ENCODE assay signal across 8 cellular contexts in genomic region chr16:2429037-2429770, GRCh38. TPM values are rescaled to one million over a fixed set of nuclear protein-coding genes. Genes with fewer than 3 reads are reported as not detected.
DNase-seq lines count a peak whose midpoint lies in the region; TF ChIP-seq lines count a peak whose summit lies in the region.

Gene CCNF, plus strand, starts transcription at chr16:2429447. Its CDS starts 35 bp downstream, at chr16:2429482.

- WGBS in SK-N-SH (ENCODE audit: low lambda C conversion rate), result 2% methylated on average over 16 of the region's 102 CpGs

- peak; percentile 99 for DNase-seq in GM06990 (ENCODE audit: extremely low read depth, insufficient read length)
- DNase-seq in HFFc6, result peak; percentile 91
- peak; percentile 95 for DNase-seq in NB4 (ENCODE audit: low read depth)
- DNase-seq in SK-N-SH, result peak; percentile 100
- no peak for DNase-seq in glomerular endothelial cell (ENCODE audit: extremely low read depth, low read depth, low spot score)
- DNase-seq in occipital lobe (lab: John Stamatoyannopoulos, UW), result peak; percentile 96

- TF ChIP-seq RAD21 in SK-N-SH (IDR thresholded peaks at IDR 0.05; ENCODE audit: low read length), result no peak

- peak within 1 kb of the TSS; percentile 89 for H3K27ac Mint-ChIP-seq in HFFc6
- H3K27ac Mint-ChIP-seq in activated naive CD4-positive, alpha-beta T cell treated with anti-CD3 and anti-CD28 coated beads, Interleukin-2, amount 50 U/mL, for 24 hours, result peak within 1 kb of the TSS; percentile 84

- H3K9me2 ChIP-seq in SK-N-SH, result no peaks in the 10 kb centered on the region

- peaks cover 49% of the 10 kb centered on the region for H3K79me2 ChIP-seq in SK-N-SH (ENCODE audit: insufficient read depth)

- peak within 1 kb of the TSS; percentile 90 for H3K4me2 ChIP-seq in SK-N-SH

- peak within 1 kb of the TSS; percentile 96 for H2AFZ ChIP-seq in SK-N-SH (ENCODE audit: low read depth)

- CTCF ChIA-PET in SK-N-SH (lab: Yijun Ruan, JAX), result interaction anchor here (0.6 to 3.2 kb wide), 23 partner anchors 11 to 234 kb away, joined by 3 to 45 read pairs (median 5); partner anchors contain the start of genes ABCA3 and ATP6V0C

- H3K4me1 ChIP-seq in SK-N-SH (ENCODE audit: control insufficient read depth in 1 of 2, insufficient read depth in 2 of 2, low read depth in 1 of 2, low read length in 1 of 2), result peaks cover 10 to 31% of the 10 kb centered on the region in 2 experiments

- peak within 1 kb of the TSS; percentile 88 for H3K9ac ChIP-seq in SK-N-SH

- H3K4me3 Mint-ChIP-seq in HFFc6, result peak within 1 kb of the TSS; percentile 94
- H3K4me3 Mint-ChIP-seq in activated naive CD4-positive, alpha-beta T cell treated with anti-CD3 and anti-CD28 coated beads, Interleukin-2, amount 50 U/mL, for 24 hours, result peak within 1 kb of the TSS; percentile 93

- TF ChIP-seq CTCF in GM06990 (IDR thresholded peaks at IDR 0.05; ENCODE audit: insufficient read depth, low read length, poor library complexity, severe bottlenecking), result no peak
- TF ChIP-seq CTCF in HFFc6 (IDR thresholded peaks at IDR 0.05), result no peak
- no peak for TF ChIP-seq CTCF in NB4 (IDR thresholded peaks at IDR 0.05; ENCODE audit: low read depth, low read length)
- peak; percentile 8; the same call in 1 of the 2 replicates for TF ChIP-seq CTCF in SK-N-SH (IDR thresholded peaks at IDR 0.05)

- H3K4me3 ChIP-seq in GM06990 (replicated peaks; ENCODE audit: low read depth, low read length) (peak within 1 kb of the TSS; percentile 83), NB4 (ENCODE audit: low read depth, low read length) (peak within 1 kb of the TSS; percentile 90), SK-N-SH (ENCODE audit: low read depth in 2 of 2, low read length in 1 of 2) (peak within 1 kb of the TSS; percentile 89 to 94)

- H3K36me3 Mint-ChIP-seq in HFFc6 (ENCODE audit: low read depth), result peaks cover 18% of the 10 kb centered on the region; the same call in 1 of the 2 replicates
- no peaks in the 10 kb centered on the region for H3K36me3 Mint-ChIP-seq in activated naive CD4-positive, alpha-beta T cell treated with anti-CD3 and anti-CD28 coated beads, Interleukin-2, amount 50 U/mL, for 24 hours

- peak; percentile 73 for TF ChIP-seq POLR2A in NB4 (IDR thresholded peaks at IDR 0.05; ENCODE audit: extremely low read depth, insufficient read length)

- H3K4me1 Mint-ChIP-seq in HFFc6 (ENCODE audit: low read depth), result peaks cover 31% of the 10 kb centered on the region
- peaks cover 17% of the 10 kb centered on the region for H3K4me1 Mint-ChIP-seq in activated naive CD4-positive, alpha-beta T cell treated with anti-CD3 and anti-CD28 coated beads, Interleukin-2, amount 50 U/mL, for 24 hours

- no peaks in the 10 kb centered on the region for H3F3A ChIP-seq in SK-N-SH (replicated peaks; ENCODE audit: insufficient read depth)

- no peaks in the 10 kb centered on the region for H3K9me3 ChIP-seq in SK-N-SH

- no peaks in the 10 kb centered on the region for H3K9me3 Mint-ChIP-seq in HFFc6
- H3K9me3 Mint-ChIP-seq in activated naive CD4-positive, alpha-beta T cell treated with anti-CD3 and anti-CD28 coated beads, Interleukin-2, amount 50 U/mL, for 24 hours, result no peaks in the 10 kb centered on the region

- H3K27me3 Mint-ChIP-seq in HFFc6 (ENCODE audit: insufficient read depth), result peaks cover 1% of the 10 kb centered on the region
- H3K27me3 Mint-ChIP-seq in activated naive CD4-positive, alpha-beta T cell treated with anti-CD3 and anti-CD28 coated beads, Interleukin-2, amount 50 U/mL, for 24 hours, result no peaks in the 10 kb centered on the region

- peak within 1 kb of the TSS; percentile 13 to 86; a peak in 3 of 4 replicates for H3K27ac ChIP-seq in SK-N-SH (ENCODE audit: low read depth in 2 of 2, low read length in 1 of 2)
- H3K27ac ChIP-seq in temporal lobe (ENCODE audit: low read depth, low read length), result peak within 1 kb of the TSS; percentile 7

- H3K27me3 ChIP-seq in GM06990 (replicated peaks; ENCODE audit: control insufficient read depth, insufficient read depth, low read length), result no peaks in the 10 kb centered on the region
- no peaks in the 10 kb centered on the region for H3K27me3 ChIP-seq in SK-N-SH (ENCODE audit: insufficient read depth)

- POLR2A ChIA-PET in SK-N-SH (lab: Yijun Ruan, JAX), result interaction anchor here (1.4 to 2.1 kb wide), 3 partner anchors 54 to 89 kb away, joined by 3 to 7 read pairs (median 7); partner anchors contain the start of gene ABCA3

- TF ChIP-seq EP300 in SK-N-SH (IDR thresholded peaks at IDR 0.05; ENCODE audit: borderline replicate concordance in 1 of 2, low read depth in 1 of 2, low read length in 1 of 2), result no peak

- H3K36me3 ChIP-seq in GM06990 (ENCODE audit: control insufficient read depth, insufficient read depth, low read length) (peaks cover 8% of the 10 kb centered on the region), SK-N-SH (replicated peaks in 1 of 2; ENCODE audit: control insufficient read depth in 1 of 2, insufficient read depth in 2 of 2, low read length in 1 of 2) (peaks cover 11 to 12% of the 10 kb centered on the region in 2 experiments)

- H4K20me1 ChIP-seq in SK-N-SH (ENCODE audit: insufficient read depth), result peaks cover 12% of the 10 kb centered on the region; the same call in 1 of the 2 replicates

TF ChIP-seq in SK-N-SH, 30 proteins besides CTCF, POLR2A, EP300 and RAD21 (continues in another document):
- peak; percentile 57 for TF ChIP-seq TAF1 (IDR thresholded peaks at IDR 0.05; ENCODE audit: borderline replicate concordance, low read depth, low read length)
- TF ChIP-seq GATA2 (CRISPR knock-in tag; IDR thresholded peaks at IDR 0.05), result no peak
- no peak for TF ChIP-seq TEAD4 (IDR thresholded peaks at IDR 0.05; ENCODE audit: borderline replicate concordance, insufficient read depth)
- TF ChIP-seq PBX3 (IDR thresholded peaks at IDR 0.05), result no peak
- TF ChIP-seq NFIC (IDR thresholded peaks at IDR 0.05; ENCODE audit: borderline replicate concordance), result no peak
- TF ChIP-seq IRF3 (IDR thresholded peaks at IDR 0.05; ENCODE audit: low read depth, low read length), result peak; percentile 68
- TF ChIP-seq RFX5 (IDR thresholded peaks at IDR 0.05; ENCODE audit: low read length), result peak; percentile 79
- TF ChIP-seq SIN3A (IDR thresholded peaks at IDR 0.05; ENCODE audit: borderline replicate concordance, low read depth, low read length), result 0 out of 2 replicates have a peak, but pooled peaks have one; percentile 54
- peak; percentile 0; the same call in 1 of the 2 replicates for TF ChIP-seq SMC3 (IDR thresholded peaks at IDR 0.05; ENCODE audit: low read depth, low read length)
- no peak for TF ChIP-seq REST (IDR thresholded peaks at IDR 0.05; ENCODE audit: low read depth, low read length)
- no peak for TF ChIP-seq ELF1 (IDR thresholded peaks at IDR 0.05)
- peak; percentile 74 for TF ChIP-seq NRF1 (IDR thresholded peaks at IDR 0.05; ENCODE audit: low read depth, low read length)
- no peak for TF ChIP-seq FOSL2 (IDR thresholded peaks at IDR 0.05; ENCODE audit: borderline replicate concordance, low read depth)
- no peak for TF ChIP-seq GABPA (IDR thresholded peaks at IDR 0.05; ENCODE audit: low read depth)
- no peak for TF ChIP-seq JUND (IDR thresholded peaks at IDR 0.05)

RNA-seq across cellular contexts. Expression of gene CCNF, which starts in this region (rescaled TPM):
- total RNA-seq in HFFc6 (2021; fragmentation: NEBNext Ultra II Directional; extraction: Animal tissue kit (Norgen Biotek cat#: 25700)), result 10 to 100 TPM; 10.9 to 22.3 (median 19.8) TPM
- polyA plus RNA-seq in SK-N-SH (2012; rRNA removed), result 3.8 and 4.6 TPM in 2 replicates
- polyA plus RNA-seq in SK-N-SH (2012; cell fraction: cytosol; rRNA removed), result 2.5 and 3.5 TPM in 2 replicates
- 10.2 and 14.5 TPM in 2 replicates for polyA plus RNA-seq in SK-N-SH (2012; cell fraction: nucleus; rRNA removed)
- total RNA-seq in glomerular endothelial cell, result 8.4 and 15.5 TPM in 2 replicates
- total RNA-seq in occipital lobe, result 10.8 TPM
- 6.6 TPM for total RNA-seq in temporal lobe
